ENCODE assay signal across 26 cellular contexts in genomic region chr3:105930733-105931132, GRCh38.
"Had no signal": no experiment of that assay in that cellular context is flagged by ENCODE, and none has a peak within 500 bp of the region (broad histone marks: within the 10 kb centered on the region; RNA-seq: fewer than 3 reads in every experiment).

No MANE protein-coding gene starts in this region.

- H3K4me3 ChIP-seq: esophagus squamous epithelium, heart right ventricle, mucosa of descending colon, smooth muscle cell, stomach, thyroid gland, upper lobe of left lung, vagina had no signal

- H3K27ac ChIP-seq: epithelial cell of prostate, esophagus squamous epithelium, neutrophil, stomach, thyroid gland, upper lobe of left lung, vagina, WERI-Rb-1 had no signal

- H3K9me3 ChIP-seq: esophagus squamous epithelium, heart right ventricle, mucosa of descending colon, neutrophil, stomach, thyroid gland, upper lobe of left lung, vagina had no signal

- DNase-seq: activated CD4-positive, alpha-beta T cell treated with anti-CD3 and anti-CD28 coated beads for 48 hours; activated CD8-positive, alpha-beta T cell treated with anti-CD3 and anti-CD28 coated beads for 36 hours; activated gamma-delta T cell treated with Interleukin-2 at 50 U/mL for 16 hours; activated naive CD4-positive, alpha-beta T cell treated with anti-CD3 and anti-CD28 coated beads, Interleukin-2, amount 50 U/mL, for 16 hours; activated T-cell treated with anti-CD3 and anti-CD28 coated beads, Interleukin-2, amount 50 U/mL, for 4 hours; amygdala; central memory CD4-positive, alpha-beta T cell; effector CD4-positive, alpha-beta T cell; esophagus squamous epithelium; foreskin melanocyte; heart right ventricle; mucosa of descending colon; stimulated activated CD4-positive, alpha-beta T cell treated with anti-CD3 and anti-CD28 coated beads, Interleukin-15, amount 100 ng/mL, for 24 hours; stimulated activated CD4-positive, alpha-beta T cell treated with anti-CD3 and anti-CD28 coated beads, Interleukin-2, amount 100 ng/mL, for 24 hours; stimulated activated naive B cell treated with anti-CD40 and anti-IgM and Interleukin-4, amounts not matched to agents 10 μg/mL and 1 μg/mL and 100 μg/mL, for 72 hours; stomach; T-helper 9 cell; thyroid gland; upper lobe of left lung; WERI-Rb-1 had no signal

- ATAC-seq: activated CD4-positive, CD25-positive, alpha-beta regulatory T cell treated with anti-CD3 and anti-CD28 coated beads, Interleukin-2, amount 50 U/mL, for 24 hours; activated CD8-positive, alpha-beta T cell treated with anti-CD3 and anti-CD28 coated beads for 36 hours; activated T-cell treated with anti-CD3 and anti-CD28 coated beads, Interleukin-2, amount 50 U/mL, for 4 hours; activated T-helper 17 cell treated with anti-CD3 and anti-CD28 coated beads, Interleukin-2, amount 50 U/mL, for 72 hours; mucosa of descending colon; stimulated activated naive B cell treated with anti-CD40 and anti-IgM and Interleukin-4, amounts not matched to agents 10 μg/mL and 1 μg/mL and 100 μg/mL, for 72 hours had no signal

- H3K27me3 ChIP-seq: esophagus squamous epithelium, heart right ventricle, neutrophil, stomach, thyroid gland, upper lobe of left lung, vagina had no signal

- H3K4me1 ChIP-seq: esophagus squamous epithelium, stomach, thyroid gland, upper lobe of left lung, vagina had no signal

- H3K36me3 ChIP-seq: esophagus squamous epithelium, heart right ventricle, neutrophil, stomach, thyroid gland, upper lobe of left lung, vagina, WERI-Rb-1 had no signal
